ENCODE assay signal across 2 cellular contexts in genomic region chr9:32278991-32279390, GRCh38.
TF ChIP-seq lines count a peak whose summit lies in the region.

No MANE protein-coding gene starts in this region.

TF ChIP-seq in GM23338, 12 proteins besides CTCF, POLR2A, EP300 and RAD21 (continued from another document):
- TF ChIP-seq, protein P1, sequence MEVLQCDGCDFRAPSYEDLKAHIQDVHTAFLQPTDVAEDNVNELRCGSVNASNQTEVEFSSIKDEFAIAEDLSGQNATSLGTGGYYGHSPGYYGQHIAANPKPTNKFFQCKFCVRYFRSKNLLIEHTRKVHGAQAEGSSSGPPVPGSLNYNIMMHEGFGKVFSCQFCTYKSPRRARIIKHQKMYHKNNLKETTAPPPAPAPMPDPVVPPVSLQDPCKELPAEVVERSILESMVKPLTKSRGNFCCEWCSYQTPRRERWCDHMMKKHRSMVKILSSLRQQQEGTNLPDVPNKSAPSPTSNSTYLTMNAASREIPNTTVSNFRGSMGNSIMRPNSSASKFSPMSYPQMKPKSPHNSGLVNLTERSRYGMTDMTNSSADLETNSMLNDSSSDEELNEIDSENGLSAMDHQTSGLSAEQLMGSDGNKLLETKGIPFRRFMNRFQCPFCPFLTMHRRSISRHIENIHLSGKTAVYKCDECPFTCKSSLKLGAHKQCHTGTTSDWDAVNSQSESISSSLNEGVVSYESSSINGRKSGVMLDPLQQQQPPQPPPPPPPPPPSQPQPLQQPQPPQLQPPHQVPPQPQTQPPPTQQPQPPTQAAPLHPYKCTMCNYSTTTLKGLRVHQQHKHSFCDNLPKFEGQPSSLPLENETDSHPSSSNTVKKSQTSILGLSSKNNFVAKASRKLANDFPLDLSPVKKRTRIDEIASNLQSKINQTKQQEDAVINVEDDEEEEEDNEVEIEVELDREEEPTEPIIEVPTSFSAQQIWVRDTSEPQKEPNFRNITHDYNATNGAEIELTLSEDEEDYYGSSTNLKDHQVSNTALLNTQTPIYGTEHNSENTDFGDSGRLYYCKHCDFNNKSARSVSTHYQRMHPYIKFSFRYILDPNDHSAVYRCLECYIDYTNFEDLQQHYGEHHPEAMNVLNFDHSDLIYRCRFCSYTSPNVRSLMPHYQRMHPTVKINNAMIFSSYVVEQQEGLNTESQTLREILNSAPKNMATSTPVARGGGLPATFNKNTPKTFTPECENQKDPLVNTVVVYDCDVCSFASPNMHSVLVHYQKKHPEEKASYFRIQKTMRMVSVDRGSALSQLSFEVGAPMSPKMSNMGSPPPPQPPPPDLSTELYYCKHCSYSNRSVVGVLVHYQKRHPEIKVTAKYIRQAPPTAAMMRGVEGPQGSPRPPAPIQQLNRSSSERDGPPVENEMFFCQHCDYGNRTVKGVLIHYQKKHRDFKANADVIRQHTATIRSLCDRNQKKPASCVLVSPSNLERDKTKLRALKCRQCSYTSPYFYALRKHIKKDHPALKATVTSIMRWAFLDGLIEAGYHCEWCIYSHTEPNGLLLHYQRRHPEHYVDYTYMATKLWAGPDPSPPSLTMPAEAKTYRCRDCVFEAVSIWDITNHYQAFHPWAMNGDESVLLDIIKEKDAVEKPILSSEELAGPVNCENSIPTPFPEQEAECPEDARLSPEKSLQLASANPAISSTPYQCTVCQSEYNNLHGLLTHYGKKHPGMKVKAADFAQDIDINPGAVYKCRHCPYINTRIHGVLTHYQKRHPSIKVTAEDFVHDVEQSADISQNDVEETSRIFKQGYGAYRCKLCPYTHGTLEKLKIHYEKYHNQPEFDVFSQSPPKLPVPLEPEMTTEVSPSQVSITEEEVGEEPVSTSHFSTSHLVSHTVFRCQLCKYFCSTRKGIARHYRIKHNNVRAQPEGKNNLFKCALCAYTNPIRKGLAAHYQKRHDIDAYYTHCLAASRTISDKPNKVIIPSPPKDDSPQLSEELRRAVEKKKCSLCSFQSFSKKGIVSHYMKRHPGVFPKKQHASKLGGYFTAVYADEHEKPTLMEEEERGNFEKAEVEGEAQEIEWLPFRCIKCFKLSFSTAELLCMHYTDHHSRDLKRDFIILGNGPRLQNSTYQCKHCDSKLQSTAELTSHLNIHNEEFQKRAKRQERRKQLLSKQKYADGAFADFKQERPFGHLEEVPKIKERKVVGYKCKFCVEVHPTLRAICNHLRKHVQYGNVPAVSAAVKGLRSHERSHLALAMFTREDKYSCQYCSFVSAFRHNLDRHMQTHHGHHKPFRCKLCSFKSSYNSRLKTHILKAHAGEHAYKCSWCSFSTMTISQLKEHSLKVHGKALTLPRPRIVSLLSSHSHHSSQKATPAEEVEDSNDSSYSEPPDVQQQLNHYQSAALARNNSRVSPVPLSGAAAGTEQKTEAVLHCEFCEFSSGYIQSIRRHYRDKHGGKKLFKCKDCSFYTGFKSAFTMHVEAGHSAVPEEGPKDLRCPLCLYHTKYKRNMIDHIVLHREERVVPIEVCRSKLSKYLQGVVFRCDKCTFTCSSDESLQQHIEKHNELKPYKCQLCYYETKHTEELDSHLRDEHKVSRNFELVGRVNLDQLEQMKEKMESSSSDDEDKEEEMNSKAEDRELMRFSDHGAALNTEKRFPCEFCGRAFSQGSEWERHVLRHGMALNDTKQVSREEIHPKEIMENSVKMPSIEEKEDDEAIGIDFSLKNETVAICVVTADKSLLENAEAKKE (CRISPR knock-in tag; IDR thresholded peaks at IDR 0.05) = no peak
- TF ChIP-seq CREB1 (CRISPR knock-in tag; IDR thresholded peaks at IDR 0.05; ENCODE audit: low read depth) = no peak
- peak; percentile 67 for TF ChIP-seq REST (IDR thresholded peaks at IDR 0.05; ENCODE audit: unreplicated experiment)
- TF ChIP-seq ZNF114 (CRISPR knock-in tag; IDR thresholded peaks at IDR 0.05) = no peak
- TF ChIP-seq EZH2phosphoT487 (IDR thresholded peaks at IDR 0.05; ENCODE audit: unreplicated experiment) = no peak

TF ChIP-seq in Ishikawa, 13 proteins besides CTCF, POLR2A, EP300 and RAD21 (continued from another document):
- TF ChIP-seq REST (IDR thresholded peaks at IDR 0.05; ENCODE audit: low read depth) (peak; percentile 68), FOXM1 (IDR thresholded peaks at IDR 0.05; ENCODE audit: borderline replicate concordance, low read depth) (no peak)
TF ChIP-seq in Ishikawa: peak in this region for 1.
